In genomic region chr4:119300388-119301131, GRCh38 we compare ENCODE assay signal across 8 cellular contexts. TPM values are rescaled to one million over a fixed set of nuclear protein-coding genes. Genes with fewer than 3 reads are reported as not detected.
DNase-seq lines count a peak whose midpoint lies in the region; ATAC-seq, FAIRE-seq and TF ChIP-seq lines count a peak whose summit lies in the region.

No MANE protein-coding gene starts in this region.

- peaks cover 2 to 6% (median 3%) of the 10 kb centered on the region in 4 experiments; a peak in 6 of 7 replicates for H3K4me1 ChIP-seq in H1 (replicated peaks in 1 of 4; ENCODE audit: control insufficient read depth in 3 of 4, insufficient read depth in 4 of 4, low read length in 3 of 4)

- no peak overlapping the region for H2BK120ac ChIP-seq in H1 (replicated peaks; ENCODE audit: low read depth, low read length)

- H3K18ac ChIP-seq in H1 (ENCODE audit: extremely low read depth, low read length) = peak overlapping the region; percentile 36

- TF ChIP-seq EP300 in H1 (IDR thresholded peaks at IDR 0.05; ENCODE audit: borderline replicate concordance in 1 of 2, low read depth in 2 of 2, low read length in 2 of 2) = no peak

- peak overlapping the region; percentile 85 to 96 (median 90) for H3K4me3 ChIP-seq in H1 (ENCODE audit: extremely low read depth in 1 of 4, insufficient read depth in 2 of 4, low read depth in 3 of 4, low read length in 4 of 4)

- peak overlapping the region; percentile 94 for H2AFZ ChIP-seq in H1 (ENCODE audit: low read length)

- H3K9ac ChIP-seq in H1 (replicated peaks in 1 of 4; ENCODE audit: extremely low read depth in 1 of 4, low read depth in 3 of 4, low read length in 3 of 4) = peak overlapping the region; percentile 77 to 95 (median 84)

- H3K27me3 Mint-ChIP-seq in mesothelial cell of epicardium (ENCODE audit: low read depth) = no peaks in the 10 kb centered on the region

- peaks cover 8% of the 10 kb centered on the region for H3K9me3 Mint-ChIP-seq in mesothelial cell of epicardium

- H3K4me3 Mint-ChIP-seq in mesothelial cell of epicardium = peak overlapping the region; percentile 91

- WGBS in H1 (ENCODE audit: extremely low coverage in 1 of 2, insufficient coverage in 1 of 2, insufficient read length in 1 of 2, insufficient replicate concordance in 2 of 2, low coverage in 1 of 2, low lambda C conversion rate in 2 of 2, missing lambda C conversion rate in 1 of 2), 2 experiments = 2% methylated on average over 49 of the region's 49 CpGs; no CpG with 5 or more reads in 1 of the 2 experiments

- H3K56ac ChIP-seq in H1 (replicated peaks; ENCODE audit: insufficient read length, low read depth, low read length) = peak overlapping the region; percentile 24

- TF ChIP-seq CTCF in H1 (IDR thresholded peaks at IDR 0.05; ENCODE audit: control extremely low read depth in 1 of 3, insufficient read depth in 1 of 3, low read depth in 1 of 3, low read length in 3 of 3) (peak in 1 of 3 experiments; percentile 5; a peak in 1 of 4 replicates), mesothelial cell of epicardium (IDR thresholded peaks at IDR 0.05; ENCODE audit: unreplicated experiment) (peak; percentile 18)

- no peak overlapping the region for H4K91ac ChIP-seq in H1 (replicated peaks; ENCODE audit: insufficient read length, low read length)

- H2BK5ac ChIP-seq in H1 (ENCODE audit: low read depth, low read length) = peak overlapping the region; percentile 95; the same call in 1 of the 2 replicates

- no peaks in the 10 kb centered on the region for H4K20me1 ChIP-seq in H1 (replicated peaks in 1 of 2; ENCODE audit: control insufficient read depth in 1 of 2, insufficient read depth in 2 of 2, low read length in 2 of 2)

- peaks cover 8% of the 10 kb centered on the region; the same call in 1 of the 2 replicates for H3K79me1 ChIP-seq in H1 (ENCODE audit: low read depth, low read length)

- H3K36me3 Mint-ChIP-seq in mesothelial cell of epicardium = peaks cover 23% of the 10 kb centered on the region

- peak overlapping the region; percentile 77; the same call in 1 of the 2 replicates for H4K8ac ChIP-seq in H1 (ENCODE audit: extremely low read depth, insufficient read depth, low read length)

- no peaks in the 10 kb centered on the region for H3K9me3 ChIP-seq in H1 (ENCODE audit: insufficient read depth in 2 of 2, low read depth in 1 of 2, low read length in 1 of 2)

- no peak overlapping the region for H2BK20ac ChIP-seq in H1 (ENCODE audit: low read length)

- H2BK15ac ChIP-seq in H1 (ENCODE audit: low read length) = no peak overlapping the region

- H3K23me2 ChIP-seq in H1 (ENCODE audit: low read depth, low read length) = peaks cover 11% of the 10 kb centered on the region

- no peaks in the 10 kb centered on the region for H3K27me3 ChIP-seq in H1 (replicated peaks in 1 of 4; ENCODE audit: control insufficient read depth in 3 of 4, extremely low read depth in 1 of 4, insufficient read depth in 3 of 4, low read length in 3 of 4)

- CTCF ChIA-PET in H1 (lab: Charles Lee; ENCODE audit: partially characterized antibody) = interaction anchor here (1.2 to 4.0 kb wide), 4 partner anchors 88 to 474 kb away, joined by 3 to 12 read pairs (median 7); partner anchors contain the start of gene USP53

- peaks cover 3 to 14% of the 10 kb centered on the region in 2 experiments; a peak in 3 of 4 replicates for H3K79me2 ChIP-seq in H1 (ENCODE audit: control insufficient read depth in 1 of 2, insufficient read depth in 2 of 2, low read length in 2 of 2)

- no peak overlapping the region; the same call in 1 of the 2 replicates for H2BK12ac ChIP-seq in H1 (ENCODE audit: low read depth, low read length)

- peak overlapping the region; percentile 98 for H3K27ac Mint-ChIP-seq in mesothelial cell of epicardium

- DNase-seq in AG20443 (ENCODE audit: low spot score) = peak; percentile 98
- DNase-seq in activated CD4-positive, alpha-beta T cell treated with anti-CD3 and anti-CD28 coated beads, Interleukin-2, amount 50 U/mL, for 4 hours = peak; percentile 87 to 89
- DNase-seq in H1 (ENCODE audit: low read depth in 1 of 2, low spot score in 2 of 2) = peak; percentile 79 to 93
- peak; percentile 82 to 92 for DNase-seq in mesothelial cell of epicardium (ENCODE audit: low spot score in 2 of 2, unreplicated experiment in 2 of 2)
- peak; percentile 90 to 94 for DNase-seq in stimulated activated CD8-positive, alpha-beta memory T cell treated with anti-CD3 and anti-CD28 coated beads, Interleukin-2, amount 100 ng/mL, for 48 hours (ENCODE audit: low read depth in 2 of 2)
- DNase-seq in NOMO-1 treated with DMSO at 0.1 percent for 48 hours (lab: John Stamatoyannopoulos, UW; ENCODE audit: unreplicated experiment) = no peak

- peak overlapping the region; percentile 35 for H4K5ac ChIP-seq in H1 (ENCODE audit: insufficient read length, low read depth, low read length)

- peaks cover 0 to 24% (median 2%) of the 10 kb centered on the region in 4 experiments; a peak in 2 of 8 replicates for H3K36me3 ChIP-seq in H1 (ENCODE audit: control insufficient read depth in 2 of 4, insufficient read depth in 4 of 4, low read length in 3 of 4)

- H3K14ac ChIP-seq in H1 (ENCODE audit: insufficient read length) = no peak overlapping the region

- peaks cover 26% of the 10 kb centered on the region for H3K4me1 Mint-ChIP-seq in mesothelial cell of epicardium

- POLR2A ChIA-PET in H1 (lab: Charles Lee; ENCODE audit: partially characterized antibody) = interaction anchor here (0.5 to 2.3 kb wide), 7 partner anchors 10 to 312 kb away, joined by 3 to 14 read pairs (median 3); partner anchors contain the start of gene USP53

- no peak for FAIRE-seq in H1 (lab: Jason Lieb, UNC)

- H3K23ac ChIP-seq in H1 (ENCODE audit: insufficient read length) = peak overlapping the region; percentile 96

- peak overlapping the region; percentile 75 for H3K27ac ChIP-seq in H1 (ENCODE audit: low read depth, low read length)

- H3K4ac ChIP-seq in H1 (replicated peaks; ENCODE audit: insufficient read length, low read depth, low read length) = no peak overlapping the region

- peak in 1 of 2 experiments; percentile 9; a peak in 1 of 4 replicates for TF ChIP-seq RAD21 in H1 (IDR thresholded peaks at IDR 0.05 in 1 of 2, conservative IDR thresholded peaks at IDR 0.05 in 1 of 2; ENCODE audit: low read depth in 2 of 2, low read length in 2 of 2)

- ATAC-seq in GM19395 (IDR thresholded peaks at IDR 0.05; ENCODE audit: unreplicated experiment) = peak; percentile 94
- ATAC-seq in HG03565 (IDR thresholded peaks at IDR 0.05; ENCODE audit: unreplicated experiment) = peak; percentile 95

- no peak overlapping the region for H2AK5ac ChIP-seq in H1 (ENCODE audit: low read depth, low read length)

- TF ChIP-seq POLR2A in H1 (IDR thresholded peaks at IDR 0.05; ENCODE audit: control extremely low read depth in 1 of 2, low read depth in 2 of 2, low read length in 2 of 2) = peak; percentile 64 to 86

- H3K4me2 ChIP-seq in H1 (ENCODE audit: insufficient read depth in 1 of 2, low read depth in 2 of 2, low read length in 2 of 2) = peak overlapping the region; percentile 80 to 92

TF ChIP-seq in H1, 55 proteins besides CTCF, POLR2A, EP300 and RAD21 (continues in another document):
- TF ChIP-seq, protein P1, sequence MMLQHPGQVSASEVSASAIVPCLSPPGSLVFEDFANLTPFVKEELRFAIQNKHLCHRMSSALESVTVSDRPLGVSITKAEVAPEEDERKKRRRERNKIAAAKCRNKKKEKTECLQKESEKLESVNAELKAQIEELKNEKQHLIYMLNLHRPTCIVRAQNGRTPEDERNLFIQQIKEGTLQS (IDR thresholded peaks at IDR 0.05; ENCODE audit: insufficient read depth, low read depth, low read length) = no peak
- peak; percentile 46; the same call in 1 of the 2 replicates for TF ChIP-seq SP4 (IDR thresholded peaks at IDR 0.05; ENCODE audit: low read length)
- TF ChIP-seq NRF1 (IDR thresholded peaks at IDR 0.05; ENCODE audit: low read depth, low read length) = peak; percentile 75
- peak; percentile 46 for TF ChIP-seq SAP30 (IDR thresholded peaks at IDR 0.05; ENCODE audit: insufficient read depth, insufficient replicate concordance, low read length)
- 0 out of 2 replicates have a peak, but pooled peaks have one; percentile 34 for TF ChIP-seq GTF2F1 (IDR thresholded peaks at IDR 0.05; ENCODE audit: borderline replicate concordance, low read depth, low read length)
- TF ChIP-seq EZH2 (IDR thresholded peaks at IDR 0.05; ENCODE audit: low read depth, low read length, severe bottlenecking) = no peak
- TF ChIP-seq CREB1 (IDR thresholded peaks at IDR 0.05) = peak; percentile 24; the same call in 1 of the 2 replicates
- TF ChIP-seq RNF2 (IDR thresholded peaks at IDR 0.05; ENCODE audit: borderline replicate concordance, low read depth, low read length, missing control alignments, poor library complexity, severe bottlenecking) = no peak
- peak; percentile 80 for TF ChIP-seq TAF1 (IDR thresholded peaks at IDR 0.05; ENCODE audit: low read depth, low read length)
- peak; percentile 77 for TF ChIP-seq RBBP5 (IDR thresholded peaks at IDR 0.05; ENCODE audit: borderline replicate concordance, low read depth, low read length)
- TF ChIP-seq TEAD4 (IDR thresholded peaks at IDR 0.05; ENCODE audit: low read depth, low read length) = peak; percentile 76
- no peak for TF ChIP-seq EGR1 (IDR thresholded peaks at IDR 0.05; ENCODE audit: borderline replicate concordance, low read depth, low read length)
- TF ChIP-seq GABPA (IDR thresholded peaks at IDR 0.05; ENCODE audit: borderline replicate concordance, insufficient read depth, low read length) = peak; percentile 93
- TF ChIP-seq SIRT6 (IDR thresholded peaks at IDR 0.05; ENCODE audit: low read length) = no peak
- TF ChIP-seq TBP (IDR thresholded peaks at IDR 0.05; ENCODE audit: low read depth, low read length) = peak; percentile 70
- peak; percentile 62 for TF ChIP-seq POLR2AphosphoS5 (IDR thresholded peaks at IDR 0.05; ENCODE audit: low read depth, low read length)
- no peak for TF ChIP-seq CHD2 (IDR thresholded peaks at IDR 0.05; ENCODE audit: low read length)
- no peak for TF ChIP-seq SP2 (IDR thresholded peaks at IDR 0.05; ENCODE audit: low read length)
- peak in 1 of 2 experiments; percentile 56; a peak in 1 of 4 replicates for TF ChIP-seq SIN3A (conservative IDR thresholded peaks at IDR 0.05 in 1 of 2, IDR thresholded peaks at IDR 0.05 in 1 of 2; ENCODE audit: low read depth in 1 of 2, low read length in 2 of 2)

RNA-seq across cellular contexts. Expression of gene FABP2, which starts 21.4 kb away (rescaled TPM):
- total RNA-seq in H1 (2021; fragmentation: NEBNext Ultra II Directional; extraction: Animal tissue kit (Norgen Biotek cat#: 25700)) = not detected in 2 replicates
- not detected in 2 replicates for polyA plus RNA-seq in H1 (2011; rRNA removed)
- not detected for polyA plus RNA-seq in H1 (2011; cell fraction: cytosol; rRNA removed)
- not detected for polyA plus RNA-seq in H1 (2011; cell fraction: nucleus; rRNA removed)
- polyA plus RNA-seq in H1 (2012, experiment 1 of 2) = not detected in 4 replicates
- polyA plus RNA-seq in H1 (2012, experiment 2 of 2) = not detected
- polyA plus RNA-seq in H1 (2013, experiment 1 of 2) = not detected
- polyA plus RNA-seq in H1 (2013, experiment 2 of 2) = not detected
- polyA minus RNA-seq in H1 (2011; rRNA and poly(A)+ RNA removed) = not detected in 2 replicates
- not detected for polyA minus RNA-seq in H1 (2011; cell fraction: cytosol; rRNA and poly(A)+ RNA removed)
- not detected for polyA minus RNA-seq in H1 (2011; cell fraction: nucleus; rRNA and poly(A)+ RNA removed)
- total RNA-seq in mesothelial cell of epicardium = not detected in 3 replicates
